ENCODE assay signal across 23 cellular contexts in genomic region chr7:6169805-6170520, GRCh38.
DNase-seq lines count a peak whose midpoint lies in the region; ATAC-seq and TF ChIP-seq lines count a peak whose summit lies in the region.
"Had no signal": no experiment of that assay in that cellular context is flagged by ENCODE, and none has a peak within 500 bp of the region (broad histone marks: within the 10 kb centered on the region; RNA-seq: fewer than 3 reads in every experiment).

No MANE protein-coding gene starts in this region.

- H3K27ac ChIP-seq in BLaER1: peak overlapping the region; percentile 95

- no peaks in the 10 kb centered on the region for H3K27me3 Mint-ChIP-seq in brain
- no peaks in the 10 kb centered on the region for H3K27me3 Mint-ChIP-seq in memory B cell

- H3K27me3 ChIP-seq in BLaER1: no peaks in the 10 kb centered on the region
- H3K27me3 ChIP-seq: heart left ventricle had no signal

- peak overlapping the region in 3 of 5 experiments; percentile 41 to 58 (median 41) for H3K27ac Mint-ChIP-seq in brain
- no peak overlapping the region for H3K27ac Mint-ChIP-seq in memory B cell
- H3K27ac Mint-ChIP-seq: dendritic cell treated with granulocyte-macrophage colony-stimulating factor and Interleukin-4, amounts not matched to agents 40 ng/mL and 50 ng/mL, for 4 days had no signal

- peaks cover 92% of the 10 kb centered on the region for H3K4me1 ChIP-seq in BLaER1

- H3K4me2 ChIP-seq in BLaER1: peak overlapping the region; percentile 97
- H3K4me2 ChIP-seq: smooth muscle cell had no signal

- H3K4me1 Mint-ChIP-seq in brain (peaks cover 50% of the 10 kb centered on the region), memory B cell (peaks cover 5% of the 10 kb centered on the region)
- H3K4me1 Mint-ChIP-seq: CD8-positive, alpha-beta memory T cell had no signal

- no peak overlapping the region for H3K4me3 ChIP-seq in BLaER1
- H3K4me3 ChIP-seq: GM12878, smooth muscle cell had no signal

- no peaks in the 10 kb centered on the region for H3K9me3 ChIP-seq in BLaER1
- H3K9me3 ChIP-seq: heart left ventricle had no signal

- in situ Hi-C loops in G401 (cut with HindIII; ENCODE audit: low sequenced_read_pairs): no loop called here

- DNase-seq in G401 (ENCODE audit: low spot score): peak; percentile 48
- DNase-seq in memory B cell (ENCODE audit: low spot score in 2 of 2): no peak
- DNase-seq in D341Med (ENCODE audit: low spot score): no peak
- DNase-seq in NCI-H510A treated with DMSO at 0.1 percent for 48 hours (lab: John Stamatoyannopoulos, UW): no peak
- no peak for DNase-seq in CD1c-positive myeloid dendritic cell (ENCODE audit: extremely low spot score)
- no peak for DNase-seq in activated CD8-positive, alpha-beta memory T cell treated with anti-CD3 and anti-CD28 coated beads, Interleukin-2, amount 50 U/mL, for 4 hours
- DNase-seq: activated CD4-positive, CD25-positive, alpha-beta regulatory T cell treated with anti-CD3 and anti-CD28 coated beads, Interleukin-2, amount 50 U/mL, for 72 hours; CD8-positive, alpha-beta memory T cell; DMS79; heart left ventricle; NCI-H1092; NCI-H2029; NCI-H345; OCI-M1; Right ventricle myocardium superior; stimulated activated CD4-positive, alpha-beta T cell treated with anti-CD3 and anti-CD28 coated beads, Interleukin-2, amount 100 ng/mL, for 48 hours; stimulated activated naive CD4-positive, alpha-beta T cell treated with Interleukin-2 at 50 U/mL for 16 hours had no signal

- H3K4me3 Mint-ChIP-seq in brain (no peak overlapping the region), memory B cell (peak overlapping the region; percentile 18)
- H3K4me3 Mint-ChIP-seq: dendritic cell treated with granulocyte-macrophage colony-stimulating factor and Interleukin-4, amounts not matched to agents 40 ng/mL and 50 ng/mL, for 4 days; neural crest cell had no signal

- no peak overlapping the region for H3K9ac ChIP-seq in BLaER1

- H3K36me3 ChIP-seq in BLaER1: peaks cover 22% of the 10 kb centered on the region

- H3K9me3 Mint-ChIP-seq in brain: no peaks in the 10 kb centered on the region
- H3K9me3 Mint-ChIP-seq in memory B cell: no peaks in the 10 kb centered on the region
- H3K9me3 Mint-ChIP-seq: CD8-positive, alpha-beta memory T cell; dendritic cell treated with granulocyte-macrophage colony-stimulating factor and Interleukin-4, amounts not matched to agents 40 ng/mL and 50 ng/mL, for 4 days; neural crest cell had no signal

- no peak for TF ChIP-seq CTCF in brain (conservative IDR thresholded peaks at IDR 0.05)

- H3K36me3 Mint-ChIP-seq in brain (peaks cover 25% of the 10 kb centered on the region), memory B cell (peaks cover 5% of the 10 kb centered on the region)

- no peak for ATAC-seq in memory B cell (ENCODE audit: low read depth)
- ATAC-seq: GM12878, heart left ventricle had no signal

- peaks cover 12% of the 10 kb centered on the region for H4K20me1 ChIP-seq in BLaER1
